Comparison of ENCODE assay signal across 20 cellular contexts in the genomic region with DNA sequence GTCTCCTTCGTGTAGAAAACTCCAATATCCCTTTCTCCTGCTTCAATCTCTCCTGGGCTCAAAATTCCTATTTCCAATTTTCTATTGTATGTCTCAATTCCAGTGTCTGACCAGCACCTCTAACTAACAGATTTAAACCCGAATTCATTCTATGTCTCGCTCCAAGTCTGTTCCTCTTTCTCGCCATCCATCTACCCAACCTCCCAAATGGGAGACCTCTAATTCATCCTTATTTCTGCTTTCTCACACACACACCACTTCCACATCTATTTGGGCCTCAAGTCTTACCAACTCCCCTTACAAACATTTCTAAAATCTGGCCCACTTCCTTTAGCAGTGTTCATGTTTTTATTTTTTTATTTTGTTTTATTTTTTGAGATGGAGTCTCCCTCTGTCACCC.
A peak's percentile ranks its signal among the peaks of the same experiment; 100 is the strongest.
DNase-seq lines count a peak whose midpoint lies in the region; ATAC-seq lines count a peak whose summit lies in the region.
"Had no signal": no experiment of that assay in that cellular context is flagged by ENCODE, and none has a peak within 500 bp of the region (broad histone marks: within the 10 kb centered on the region; RNA-seq: fewer than 3 reads in every experiment).

No MANE protein-coding gene starts in this region.

- ATAC-seq in GM21786 (IDR thresholded peaks at IDR 0.05; ENCODE audit: unreplicated experiment), result no peak
- ATAC-seq: T-cell had no signal

- peak; percentile 55 for DNase-seq in CD1c-positive myeloid dendritic cell (ENCODE audit: extremely low spot score)
- peak; percentile 10 to 12 for DNase-seq in Kasumi-1 (lab: John Stamatoyannopoulos, UW)
- DNase-seq in NOMO-1 treated with dmso at 0.1 percent for 144 hours (lab: John Stamatoyannopoulos, UW; ENCODE audit: unreplicated experiment), result peak; percentile 40
- DNase-seq in medulla oblongata (ENCODE audit: extremely low spot score), result peak; percentile 16
- no peak for DNase-seq in HK-2 (ENCODE audit: unreplicated experiment)
- DNase-seq in DMS 273 (lab: John Stamatoyannopoulos, UW; ENCODE audit: unreplicated experiment), result no peak
- DNase-seq: Calu3; CD8-positive, alpha-beta memory T cell; MG63; NCI-H1105 treated with DMSO at 0.1 percent for 48 hours; NCI-H1694; NCI-H2081; NCI-H2171; NCI-H524 treated with DMSO at 0.1 percent for 48 hours; NCI-H82; PC-9; RPMI8226; SHP77; T-cell had no signal

Comparison
In these comparisons a context has a peak if more than half of its experiments do, and no peak if none do; other contexts are left out.
1. DNase-seq: peak in CD1c-positive myeloid dendritic cell (single experiment), Kasumi-1 (2 of 2), NOMO-1 treated with dmso at 0.1 percent for 144 hours (single experiment) and medulla oblongata (single experiment); none in HK-2 (single experiment) and DMS 273 (single experiment).